36 cellular contexts compared by ENCODE assay signal in the genomic region with DNA sequence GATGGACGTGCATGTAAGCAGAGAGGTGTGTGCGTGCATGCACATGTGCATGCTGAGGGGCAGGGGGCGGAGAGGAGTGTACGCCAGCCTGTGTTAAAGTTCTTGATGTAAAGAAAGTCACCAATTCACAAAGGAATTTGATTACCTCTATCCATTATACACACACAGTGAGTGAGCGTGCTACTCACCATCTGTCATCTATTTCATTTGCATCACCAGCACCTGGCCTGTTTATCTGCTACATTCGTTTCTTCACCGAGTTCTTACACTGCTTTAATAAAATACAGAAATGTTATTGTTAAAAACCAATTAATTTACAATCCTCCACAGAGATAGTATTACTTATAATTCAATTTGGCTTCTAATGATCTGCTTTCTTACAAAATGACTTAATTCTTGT. TPM values are rescaled to one million over a fixed set of nuclear protein-coding genes. Genes with fewer than 3 reads are reported as not detected.
"Had no signal": no experiment of that assay in that cellular context is flagged by ENCODE, and none has a peak within 500 bp of the region (broad histone marks: within the 10 kb centered on the region; RNA-seq: fewer than 3 reads in every experiment).

No MANE protein-coding gene starts in this region.

- H3K4me1 ChIP-seq: adrenal gland, body of pancreas, gastroesophageal sphincter, right lobe of liver, uterus had no signal

- H3K4me1 Mint-ChIP-seq: activated naive CD8-positive, alpha-beta T cell treated with anti-CD3 and anti-CD28 coated beads for 36 hours; stimulated activated effector memory CD8-positive, alpha-beta T cell treated with anti-CD3 and anti-CD28 coated beads, Interleukin-12 subunit alpha, Interleukin-12 subunit beta, amount 100 ng/mL, for 72 hours; stimulated activated naive CD8-positive, alpha-beta T cell treated with anti-CD3 and anti-CD28 coated beads, Interleukin-15, amount 100 ng/mL, for 72 hours had no signal

- DNase-seq: activated CD4-positive, alpha-beta T cell treated with anti-CD3 and anti-CD28 coated beads for 4 hours; activated CD4-positive, alpha-beta T cell treated with anti-CD3 and anti-CD28 coated beads, Interleukin-2, amount 50 U/mL, for 48 hours; activated CD8-positive, alpha-beta memory T cell treated with anti-CD3 and anti-CD28 coated beads for 24 hours; activated effector memory CD4-positive, alpha-beta T cell treated with anti-CD3 and anti-CD28 coated beads, Interleukin-2, amount 50 U/mL, for 16 hours; activated naive CD4-positive, alpha-beta T cell treated with anti-CD3 and anti-CD28 coated beads for 36 hours; activated naive CD8-positive, alpha-beta T cell treated with anti-CD3 and anti-CD28 coated beads for 36 hours; adrenal gland; aorta; body of pancreas; cortex of kidney; effector memory CD8-positive, alpha-beta T cell; hippocampal formation; left cardiac atrium; mammary epithelial cell; nephron progenitor cell; ovary; right lobe of liver; stimulated activated CD4-positive, alpha-beta T cell treated with anti-CD3 and anti-CD28 coated beads, Interleukin-2, amount 100 ng/mL, for 48 hours; stimulated activated naive CD8-positive, alpha-beta T cell treated with anti-CD3 and anti-CD28 coated beads, Interleukin-15, amount 100 ng/mL, for 72 hours; substantia nigra; uterus had no signal

- H3K9me3 ChIP-seq: adrenal gland, body of pancreas, gastroesophageal sphincter, neutrophil, ovary, right lobe of liver, uterus had no signal

- H3K4me3 Mint-ChIP-seq: activated naive CD4-positive, alpha-beta T cell treated with anti-CD3 and anti-CD28 coated beads for 36 hours; activated naive CD8-positive, alpha-beta T cell treated with anti-CD3 and anti-CD28 coated beads for 36 hours; activated T-helper 1 cell treated with anti-CD3 and anti-CD28 coated beads, Interleukin-12 subunit alpha, Interleukin-12 subunit beta, Interleukin-2, Interleukin-4 antibody, amounts not matched to agents 30 ng/mL and 10 ng/mL and 1 ng/mL, durations not matched to agents 14 hours and 24 hours and 36 hours; effector memory CD8-positive, alpha-beta T cell; nephron progenitor cell; stimulated activated effector memory CD8-positive, alpha-beta T cell treated with anti-CD3 and anti-CD28 coated beads, Interleukin-12 subunit alpha, Interleukin-12 subunit beta, amount 100 ng/mL, for 72 hours; stimulated activated naive CD8-positive, alpha-beta T cell treated with anti-CD3 and anti-CD28 coated beads, Interleukin-15, amount 100 ng/mL, for 72 hours; type B pancreatic cell had no signal

- H3K27me3 Mint-ChIP-seq: activated naive CD8-positive, alpha-beta T cell treated with anti-CD3 and anti-CD28 coated beads for 36 hours; effector memory CD8-positive, alpha-beta T cell; stimulated activated naive CD8-positive, alpha-beta T cell treated with anti-CD3 and anti-CD28 coated beads, Interleukin-15, amount 100 ng/mL, for 72 hours had no signal

- ATAC-seq: body of pancreas; effector memory CD8-positive, alpha-beta T cell; gastroesophageal sphincter; left cardiac atrium; right lobe of liver; stimulated activated effector memory CD8-positive, alpha-beta T cell treated with anti-CD3 and anti-CD28 coated beads, Interleukin-12 subunit alpha, Interleukin-12 subunit beta, amount 100 ng/mL, for 72 hours; stimulated activated naive CD8-positive, alpha-beta T cell treated with anti-CD3 and anti-CD28 coated beads, Interleukin-15, amount 100 ng/mL, for 72 hours had no signal

- H3K36me3 Mint-ChIP-seq: activated naive CD8-positive, alpha-beta T cell treated with anti-CD3 and anti-CD28 coated beads for 36 hours; stimulated activated effector memory CD8-positive, alpha-beta T cell treated with anti-CD3 and anti-CD28 coated beads, Interleukin-12 subunit alpha, Interleukin-12 subunit beta, amount 100 ng/mL, for 72 hours; type B pancreatic cell had no signal

- H3K27me3 ChIP-seq: adrenal gland, body of pancreas, cardiac muscle cell, neutrophil, ovary, right lobe of liver, uterus had no signal

- H3K9me3 Mint-ChIP-seq: activated naive CD4-positive, alpha-beta T cell treated with anti-CD3 and anti-CD28 coated beads for 36 hours; activated naive CD8-positive, alpha-beta T cell treated with anti-CD3 and anti-CD28 coated beads for 36 hours; activated T-helper 1 cell treated with anti-CD3 and anti-CD28 coated beads, Interleukin-12 subunit alpha, Interleukin-12 subunit beta, Interleukin-2, Interleukin-4 antibody, amounts not matched to agents 30 ng/mL and 10 ng/mL and 1 ng/mL, durations not matched to agents 14 hours and 24 hours and 36 hours; nephron progenitor cell; stimulated activated naive CD8-positive, alpha-beta T cell treated with anti-CD3 and anti-CD28 coated beads, Interleukin-15, amount 100 ng/mL, for 72 hours; type B pancreatic cell had no signal

- H3K27ac ChIP-seq: adrenal gland, body of pancreas, cardiac muscle cell, gastroesophageal sphincter, neutrophil, ovary, right lobe of liver, uterus, VCaP had no signal

- H3K36me3 ChIP-seq: adrenal gland, cardiac muscle cell, gastroesophageal sphincter, neutrophil, ovary, right lobe of liver, uterus had no signal

- H3K4me3 ChIP-seq: adrenal gland, body of pancreas, cardiac muscle cell, gastroesophageal sphincter, ovary, right lobe of liver, uterus had no signal

RNA-seq across cellular contexts. Expression of a gene that starts 32.6 kb away (rescaled TPM):
- total RNA-seq: activated naive CD4-positive, alpha-beta T cell treated with anti-CD3 and anti-CD28 coated beads for 36 hours; activated naive CD8-positive, alpha-beta T cell treated with anti-CD3 and anti-CD28 coated beads for 36 hours; activated T-helper 1 cell treated with anti-CD3 and anti-CD28 coated beads, Interleukin-12 subunit alpha, Interleukin-12 subunit beta, Interleukin-2, Interleukin-4 antibody, amounts not matched to agents 30 ng/mL and 10 ng/mL and 1 ng/mL, durations not matched to agents 14 hours and 24 hours and 36 hours; adrenal gland; aorta; body of pancreas; cardiac muscle cell; chondrocyte; fibroblast of lung; fibroblast of villous mesenchyme; gastroesophageal sphincter; left cardiac atrium; liver; mammary epithelial cell; mucosa of gallbladder; ovary; progenitor cell of endocrine pancreas; renal cortical epithelial cell; right lobe of liver; skeletal muscle tissue; uterus had no signal
